Comparison of ENCODE assay signal across 1 cellular context in the genomic region with DNA sequence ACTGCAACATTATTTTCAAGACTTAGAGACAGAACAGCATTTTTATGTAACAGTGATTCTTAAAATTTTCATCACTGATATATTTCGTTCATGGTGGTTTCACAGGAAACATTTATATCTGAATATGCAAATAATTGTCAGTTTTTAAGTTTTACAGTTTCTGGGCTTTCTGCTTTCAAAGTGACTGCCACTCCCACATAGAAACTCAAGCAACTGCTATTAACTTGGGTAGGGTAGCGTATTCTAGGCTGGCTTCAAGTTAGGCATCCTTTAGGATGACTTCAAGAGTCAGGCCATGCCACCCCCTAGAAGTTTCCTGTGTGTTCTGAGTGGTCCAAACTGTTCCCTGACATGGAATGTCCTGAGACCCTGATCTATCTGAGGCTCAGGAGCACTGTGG.
TF ChIP-seq lines count a peak whose summit lies in the region.

No MANE protein-coding gene starts in this region.

TF ChIP-seq in H1, 55 proteins besides CTCF, POLR2A, EP300 and RAD21:
- TF ChIP-seq EZH2 (IDR thresholded peaks at IDR 0.05; ENCODE audit: low read depth, low read length, severe bottlenecking) (no peak), RFX5 (IDR thresholded peaks at IDR 0.05; ENCODE audit: borderline replicate concordance, low read depth, low read length) (no peak), GTF2F1 (IDR thresholded peaks at IDR 0.05; ENCODE audit: borderline replicate concordance, low read depth, low read length) (no peak), YY1 (IDR thresholded peaks at IDR 0.05; ENCODE audit: low read depth, low read length) (no peak), SP1 (IDR thresholded peaks at IDR 0.05; ENCODE audit: low read depth, low read length) (no peak), JUN (IDR thresholded peaks at IDR 0.05; ENCODE audit: low read depth, low read length) (no peak), RNF2 (IDR thresholded peaks at IDR 0.05; ENCODE audit: borderline replicate concordance, low read depth, low read length, missing control alignments, poor library complexity, severe bottlenecking) (no peak), CBX8 (IDR thresholded peaks at IDR 0.05; ENCODE audit: borderline replicate concordance, low read depth, low read length) (no peak), RXRA (IDR thresholded peaks at IDR 0.05; ENCODE audit: insufficient read depth, low read depth, low read length) (no peak), BCL11A (IDR thresholded peaks at IDR 0.05; ENCODE audit: low read depth in 2 of 2, low read length in 2 of 2) (no peak), PHF8 (conservative IDR thresholded peaks at IDR 0.05; ENCODE audit: low read depth, low read length) (no peak), EGR1 (IDR thresholded peaks at IDR 0.05; ENCODE audit: borderline replicate concordance, low read depth, low read length) (no peak), SAP30 (IDR thresholded peaks at IDR 0.05; ENCODE audit: insufficient read depth, insufficient replicate concordance, low read length) (no peak), CTBP2 (IDR thresholded peaks at IDR 0.05; ENCODE audit: borderline replicate concordance, insufficient read depth, insufficient read length, low read length) (no peak), SIX5 (IDR thresholded peaks at IDR 0.05; ENCODE audit: low read depth, low read length) (no peak)
- TF ChIP-seq, protein P1, sequence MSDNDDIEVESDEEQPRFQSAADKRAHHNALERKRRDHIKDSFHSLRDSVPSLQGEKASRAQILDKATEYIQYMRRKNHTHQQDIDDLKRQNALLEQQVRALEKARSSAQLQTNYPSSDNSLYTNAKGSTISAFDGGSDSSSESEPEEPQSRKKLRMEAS (IDR thresholded peaks at IDR 0.05): no peak
TF ChIP-seq in H1: peak in this region for 0.
